In genomic region chr1:210695041-210695440, GRCh38 we compare ENCODE assay signal across 15 cellular contexts.
DNase-seq lines count a peak whose midpoint lies in the region; ATAC-seq, FAIRE-seq and TF ChIP-seq lines count a peak whose summit lies in the region.
"Had no signal": no experiment of that assay in that cellular context is flagged by ENCODE, and none has a peak within 500 bp of the region (broad histone marks: within the 10 kb centered on the region; RNA-seq: fewer than 3 reads in every experiment).

No MANE protein-coding gene starts in this region.

- no peak overlapping the region for H3K4me2 ChIP-seq in astrocyte (ENCODE audit: low read length)

- no peaks in the 10 kb centered on the region for H3K9me3 ChIP-seq in astrocyte (ENCODE audit: insufficient read depth, low read depth, low read length)
- H3K9me3 ChIP-seq: MG63 had no signal

- TF ChIP-seq CTCF in astrocyte (IDR thresholded peaks at IDR 0.05; ENCODE audit: insufficient read depth, low read depth, low read length): no peak
- TF ChIP-seq CTCF in omental fat pad (IDR thresholded peaks at IDR 0.05): no peak

- no peaks in the 10 kb centered on the region for H3K79me2 ChIP-seq in astrocyte (ENCODE audit: insufficient read depth, low read length)

- H3K27me3 ChIP-seq in astrocyte (ENCODE audit: insufficient read depth, low read length): no peaks in the 10 kb centered on the region
- H3K27me3 ChIP-seq: MG63 had no signal

- no peak overlapping the region for H3K9ac ChIP-seq in astrocyte (ENCODE audit: low read length)

- peaks cover 27% of the 10 kb centered on the region for H3K4me1 Mint-ChIP-seq in astrocyte (ENCODE audit: low read depth, unreplicated experiment)

- H2AFZ ChIP-seq in astrocyte (ENCODE audit: low read depth, low read length): no peak overlapping the region

- peaks cover 10% of the 10 kb centered on the region for H3K36me3 Mint-ChIP-seq in astrocyte (ENCODE audit: low read depth, unreplicated experiment)

- DNase-seq in Daoy (ENCODE audit: low read depth): peak; percentile 14
- peak; percentile 82 for DNase-seq in LHCN-M2 (ENCODE audit: low read depth)
- peak; percentile 36 for DNase-seq in astrocyte (ENCODE audit: low read depth)
- peak; percentile 93 for DNase-seq in myocyte (ENCODE audit: low read depth)
- no peak for DNase-seq in omental fat pad (ENCODE audit: low spot score)
- DNase-seq: HCEC 1CT; MG63; NCI-H1092; NCI-H524 treated with DMSO at 0.1 percent for 48 hours; NK-92 treated with Interleukin-12 subunit alpha and Interleukin-12 subunit beta, amount 100 ng/mL, for 24 hours; OCI-M1; SW 1271 had no signal

- no peaks in the 10 kb centered on the region for H3K36me3 ChIP-seq in astrocyte (ENCODE audit: insufficient read depth, low read length)
- H3K36me3 ChIP-seq: MG63 had no signal

- peaks cover 2% of the 10 kb centered on the region for H3K4me1 ChIP-seq in astrocyte (ENCODE audit: insufficient read depth, low read length)

- peak overlapping the region; percentile 47 for H3K27ac Mint-ChIP-seq in astrocyte (ENCODE audit: unreplicated experiment)

- peaks cover 2% of the 10 kb centered on the region for H3K9me3 Mint-ChIP-seq in astrocyte (ENCODE audit: unreplicated experiment)

- H4K20me1 ChIP-seq in astrocyte (ENCODE audit: insufficient read depth, low read length): no peaks in the 10 kb centered on the region

- no peak overlapping the region for H3K4me3 Mint-ChIP-seq in astrocyte (ENCODE audit: unreplicated experiment)

- no peak overlapping the region for H3K4me3 ChIP-seq in astrocyte (ENCODE audit: insufficient read depth, low read depth, low read length)
- H3K4me3 ChIP-seq: MG63 had no signal

- FAIRE-seq in astrocyte (lab: Jason Lieb, UNC): no peak

- H3K27ac ChIP-seq in astrocyte (ENCODE audit: low read depth, low read length): no peak overlapping the region
- H3K27ac ChIP-seq: RWPE1 had no signal

- ATAC-seq in GM18909 (IDR thresholded peaks at IDR 0.05; ENCODE audit: poor library complexity, unreplicated experiment) (no peak), HG03521 (IDR thresholded peaks at IDR 0.05; ENCODE audit: unreplicated experiment) (no peak), omental fat pad (ENCODE audit: low FRiP score) (no peak)

- H3K27me3 Mint-ChIP-seq in astrocyte (ENCODE audit: low read depth, unreplicated experiment): no peaks in the 10 kb centered on the region
